8 cellular contexts compared by ENCODE assay signal in genomic region chr9:116860509-116861120, GRCh38.
DNase-seq lines count a peak whose midpoint lies in the region; ATAC-seq, FAIRE-seq and TF ChIP-seq lines count a peak whose summit lies in the region.

No MANE protein-coding gene starts in this region.

- no peak overlapping the region for H4K12ac ChIP-seq in trophoblast cell (ENCODE audit: low read depth, low read length)

- intact Hi-C loops in Right ventricle myocardium inferior (cut with DNase I) (loop anchor here (2.0 to 5.0 kb wide), 2 partner anchors 124 to 1268 kb away; no protein-coding TSS in a partner anchor), cardiac septum (cut with DNase I) (no loop called here)

- no peak overlapping the region for H3K9ac ChIP-seq in trophoblast cell (ENCODE audit: low read length)

- POLR2A ChIA-PET in WTC11 (lab: Charles Lee), result interaction anchor here (0.7 to 1.3 kb wide), 5 partner anchors 10 to 123 kb away, joined by 3 to 4 read pairs (median 3); no protein-coding TSS in a partner anchor

- peak; percentile 98 for FAIRE-seq in H54 (lab: Jason Lieb, UNC)

- H3K27me3 ChIP-seq in gastroesophageal sphincter (peaks cover 5% of the 10 kb centered on the region), trophoblast cell (ENCODE audit: insufficient read depth, low read length) (no peaks in the 10 kb centered on the region)

- no peak overlapping the region for H2BK120ac ChIP-seq in trophoblast cell (ENCODE audit: insufficient read depth, low read length, poor library complexity)

- no peak overlapping the region for H2AFZ ChIP-seq in trophoblast cell (ENCODE audit: insufficient read depth, low read length, poor library complexity)

- no peaks in the 10 kb centered on the region for H3K36me3 Mint-ChIP-seq in WTC11

- no peak overlapping the region for H3K4me2 ChIP-seq in trophoblast cell (ENCODE audit: low read length)

- H3K4me3 ChIP-seq in gastroesophageal sphincter (no peak overlapping the region), trophoblast cell (ENCODE audit: low read depth, low read length) (no peak overlapping the region)

- no peak overlapping the region for H4K8ac ChIP-seq in trophoblast cell (ENCODE audit: low read depth, low read length)

- no peak overlapping the region for H3K14ac ChIP-seq in trophoblast cell (ENCODE audit: low read length)

- CTCF ChIA-PET in WTC11 (lab: Charles Lee), result interaction anchor here (0.6 to 11.9 kb wide), 59 partner anchors 10 to 1267 kb away, joined by 3 to 272 read pairs (median 5); no protein-coding TSS in a partner anchor

- H3K36me3 ChIP-seq in gastroesophageal sphincter, result no peaks in the 10 kb centered on the region
- no peaks in the 10 kb centered on the region for H3K36me3 ChIP-seq in trophoblast cell (ENCODE audit: control insufficient read depth in 1 of 2, insufficient read depth in 2 of 2, low read length in 2 of 2)

- peak; percentile 78 for TF ChIP-seq CTCF in WTC11 (IDR thresholded peaks at IDR 0.05)
- TF ChIP-seq CTCF in gastroesophageal sphincter (IDR thresholded peaks at IDR 0.05), result peak; percentile 20 to 68 (median 50)

- H3K4me1 ChIP-seq in gastroesophageal sphincter (no peaks in the 10 kb centered on the region), trophoblast cell (ENCODE audit: control insufficient read depth in 1 of 2, insufficient read depth in 2 of 2, low read length in 2 of 2) (peaks cover 2 to 3% of the 10 kb centered on the region in 2 experiments)

- H3K4me3 Mint-ChIP-seq in WTC11, result no peak overlapping the region

- no peak overlapping the region for H3K23ac ChIP-seq in trophoblast cell (ENCODE audit: low read length)

- H3K27ac ChIP-seq in gastroesophageal sphincter (no peak overlapping the region), trophoblast cell (ENCODE audit: low read depth, low read length) (no peak overlapping the region)

- no peaks in the 10 kb centered on the region for H3K79me2 ChIP-seq in trophoblast cell (ENCODE audit: control insufficient read depth, insufficient read depth, low read length, poor library complexity)

- WGBS in gastroesophageal sphincter (ENCODE audit: low coverage in 1 of 2), 2 donors, result 17 to 47% methylated on average over 2 to 3 of the region's 3 CpGs
- no CpG with 5 or more reads among the region's 3 CpGs for WGBS in trophoblast cell (ENCODE audit: extremely low coverage, insufficient coverage, insufficient read length)

- H2BK5ac ChIP-seq in trophoblast cell (ENCODE audit: low read depth, low read length, poor library complexity), result no peak overlapping the region

- ATAC-seq in Right ventricle myocardium inferior (peak; percentile 81), WTC11 (peak; percentile 98), gastroesophageal sphincter (no peak), HG03520 (IDR thresholded peaks at IDR 0.05; ENCODE audit: unreplicated experiment) (no peak)

- H3K18ac ChIP-seq in trophoblast cell (ENCODE audit: low read length), result no peak overlapping the region

- H3K79me1 ChIP-seq in trophoblast cell (ENCODE audit: low read length), result peaks cover 2% of the 10 kb centered on the region

- DNase-seq in Right ventricle myocardium inferior (ENCODE audit: missing footprints) (peak; percentile 76), cardiac septum (ENCODE audit: low spot score) (no peak), H54 (ENCODE audit: insufficient read length, low spot score) (peak; percentile 89), NCI-H1694 treated with DMSO at 0.1 percent for 48 hours (lab: John Stamatoyannopoulos, UW) (peak; percentile 11), WTC11 (ENCODE audit: low spot score) (peak; percentile 87), trophoblast cell (peak; percentile 93 to 99)

- 0 out of 2 replicates have a peak overlapping the region, but pooled peaks have one; percentile 47 for H3K27ac Mint-ChIP-seq in WTC11

- no peaks in the 10 kb centered on the region for H3K27me3 Mint-ChIP-seq in WTC11 (ENCODE audit: low read depth)

- no peak overlapping the region for H2BK12ac ChIP-seq in trophoblast cell (ENCODE audit: low read length)

- H2AK5ac ChIP-seq in trophoblast cell (ENCODE audit: low read length), result no peak overlapping the region

- no peak for TF ChIP-seq POLR2A in H54 (IDR thresholded peaks at IDR 0.05; ENCODE audit: low read depth, low read length)
- TF ChIP-seq POLR2A in gastroesophageal sphincter (IDR thresholded peaks at IDR 0.05), result no peak

- H3K4ac ChIP-seq in trophoblast cell (ENCODE audit: low read depth, low read length), result no peak overlapping the region

- no peak for TF ChIP-seq EP300 in gastroesophageal sphincter (IDR thresholded peaks at IDR 0.05)

- peaks cover 16% of the 10 kb centered on the region for H3K4me1 Mint-ChIP-seq in WTC11

- H3K9me3 ChIP-seq in gastroesophageal sphincter (no peaks in the 10 kb centered on the region), trophoblast cell (ENCODE audit: insufficient read depth, low read depth, low read length) (no peaks in the 10 kb centered on the region)

- H4K91ac ChIP-seq in trophoblast cell (ENCODE audit: low read depth, low read length), result no peak overlapping the region

- no peaks in the 10 kb centered on the region for H3K9me3 Mint-ChIP-seq in WTC11

TF ChIP-seq in WTC11, 78 proteins besides CTCF, POLR2A, EP300 and RAD21 (continues in another document):
- no peak for TF ChIP-seq PRDM15 (CRISPR knock-in tag; IDR thresholded peaks at IDR 0.05)
- no peak for TF ChIP-seq ARID4B (CRISPR knock-in tag; IDR thresholded peaks at IDR 0.05; ENCODE audit: borderline replicate concordance)
- no peak for TF ChIP-seq CREM (CRISPR knock-in tag; IDR thresholded peaks at IDR 0.05)

Comparison
In these comparisons a context has a peak if more than half of its experiments do, and no peak if none do; other contexts are left out.
1. ATAC-seq: peak in Right ventricle myocardium inferior (single experiment) and WTC11 (single experiment); none in gastroesophageal sphincter (single experiment) and HG03520 (single experiment).